13 cellular contexts compared by ENCODE assay signal in genomic region chr5:1316941-1317340, GRCh38. TPM values are rescaled to one million over a fixed set of nuclear protein-coding genes. Genes with fewer than 3 reads are reported as not detected.
DNase-seq lines count a peak whose midpoint lies in the region; ATAC-seq and TF ChIP-seq lines count a peak whose summit lies in the region.
"Had no signal": no experiment of that assay in that cellular context is flagged by ENCODE, and none has a peak within 500 bp of the region (broad histone marks: within the 10 kb centered on the region; RNA-seq: fewer than 3 reads in every experiment).

No MANE protein-coding gene starts in this region.

- H3K36me3 ChIP-seq in OCI-LY1 (ENCODE audit: insufficient read depth, low read length) (peaks cover 48% of the 10 kb centered on the region), body of pancreas (replicated peaks in 1 of 2; ENCODE audit: insufficient read depth in 1 of 2, low read depth in 2 of 2) (peaks cover 0 to 27% of the 10 kb centered on the region in 2 donors)

- POLR2A ChIA-PET in activated CD4-positive, alpha-beta T cell treated with anti-CD3 and anti-CD28 coated beads for 36 hours (lab: Charles Lee), result no interaction called here

- H3F3A ChIP-seq in OCI-LY1 (ENCODE audit: insufficient read depth, low read length), result peaks cover 18% of the 10 kb centered on the region

- 61 to 76% methylated on average over 3 of the region's 3 CpGs for WGBS in body of pancreas, 2 donors

- peak overlapping the region; percentile 79 for H3K4me2 ChIP-seq in OCI-LY1 (ENCODE audit: low read length)
- H3K4me2 ChIP-seq: SK-N-SH had no signal

- H3K79me2 ChIP-seq in OCI-LY1 (ENCODE audit: insufficient read depth, low read length), result no peaks in the 10 kb centered on the region

- TF ChIP-seq POLR2A in body of pancreas (IDR thresholded peaks at IDR 0.05), result no peak

- no peaks in the 10 kb centered on the region for H3K27me3 Mint-ChIP-seq in activated CD4-positive, alpha-beta T cell treated with anti-CD3 and anti-CD28 coated beads for 36 hours
- H3K27me3 Mint-ChIP-seq in stimulated activated memory B cell treated with anti-CD40 and anti-IgM and Interleukin-4, amounts not matched to agents 10 μg/mL and 1 μg/mL and 100 μg/mL, for 72 hours, result peaks cover 3% of the 10 kb centered on the region

- no peaks in the 10 kb centered on the region for H3K9me2 ChIP-seq in OCI-LY1 (ENCODE audit: low read depth, low read length)
- H3K9me2 ChIP-seq: SK-N-SH had no signal

- peaks cover 60% of the 10 kb centered on the region for H3K4me1 ChIP-seq in OCI-LY1 (ENCODE audit: insufficient read depth, low read length, severe bottlenecking)
- peaks cover 21% of the 10 kb centered on the region for H3K4me1 ChIP-seq in body of pancreas
- H3K4me1 ChIP-seq: testis had no signal

- no peak overlapping the region for H2AFZ ChIP-seq in OCI-LY1 (ENCODE audit: low read length)

- H3K27ac Mint-ChIP-seq in activated CD4-positive, alpha-beta T cell treated with anti-CD3 and anti-CD28 coated beads for 36 hours, result peak overlapping the region; percentile 89
- H3K27ac Mint-ChIP-seq in stimulated activated memory B cell treated with anti-CD40 and anti-IgM and Interleukin-4, amounts not matched to agents 10 μg/mL and 1 μg/mL and 100 μg/mL, for 72 hours, result peak overlapping the region; percentile 86

- H3K4me3 Mint-ChIP-seq in activated CD4-positive, alpha-beta T cell treated with anti-CD3 and anti-CD28 coated beads for 36 hours, result peak overlapping the region; percentile 49
- peak overlapping the region; percentile 66 for H3K4me3 Mint-ChIP-seq in stimulated activated memory B cell treated with anti-CD40 and anti-IgM and Interleukin-4, amounts not matched to agents 10 μg/mL and 1 μg/mL and 100 μg/mL, for 72 hours

- TF ChIP-seq CTCF in OCI-LY1 (IDR thresholded peaks at IDR 0.05; ENCODE audit: low read length) (no peak), body of pancreas (IDR thresholded peaks at IDR 0.05) (no peak)

- H3K27ac ChIP-seq in OCI-LY1 (ENCODE audit: low read depth, low read length, poor library complexity, severe bottlenecking), result peak overlapping the region; percentile 100
- peak overlapping the region in 3 of 4 donors; percentile 76 to 88 (median 81) for H3K27ac ChIP-seq in body of pancreas
- H3K27ac ChIP-seq: testis had no signal

- no peaks in the 10 kb centered on the region; the same call in 1 of the 2 replicates for H3K9me3 ChIP-seq in OCI-LY1 (ENCODE audit: low read length)
- no peaks in the 10 kb centered on the region for H3K9me3 ChIP-seq in body of pancreas
- H3K9me3 ChIP-seq: SK-N-SH, testis had no signal

- H3K4me3 ChIP-seq in OCI-LY1 (ENCODE audit: low read depth, low read length, poor library complexity, severe bottlenecking) (peak overlapping the region; percentile 54), body of pancreas (no peak overlapping the region)
- H3K4me3 ChIP-seq: testis had no signal

- CTCF ChIA-PET in activated CD4-positive, alpha-beta T cell treated with anti-CD3 and anti-CD28 coated beads for 36 hours (lab: Charles Lee), result interaction anchor here (0.7 kb wide), 1 partner anchor 10 kb away, joined by 3 read pairs; no protein-coding TSS in a partner anchor

- H3K36me3 Mint-ChIP-seq in activated CD4-positive, alpha-beta T cell treated with anti-CD3 and anti-CD28 coated beads for 36 hours (ENCODE audit: low read depth), result peaks cover 41% of the 10 kb centered on the region
- peaks cover 48% of the 10 kb centered on the region for H3K36me3 Mint-ChIP-seq in stimulated activated memory B cell treated with anti-CD40 and anti-IgM and Interleukin-4, amounts not matched to agents 10 μg/mL and 1 μg/mL and 100 μg/mL, for 72 hours

- no peak for ATAC-seq in activated CD4-positive, alpha-beta T cell treated with anti-CD3 and anti-CD28 coated beads for 36 hours
- ATAC-seq in body of pancreas, result no peak
- no peak for ATAC-seq in stimulated activated memory B cell treated with anti-CD40 and anti-IgM and Interleukin-4, amounts not matched to agents 10 μg/mL and 1 μg/mL and 100 μg/mL, for 72 hours
- ATAC-seq in GM18909 (IDR thresholded peaks at IDR 0.05; ENCODE audit: poor library complexity, unreplicated experiment), result no peak

- H4K20me1 ChIP-seq in OCI-LY1 (ENCODE audit: insufficient read depth, low read length), result no peaks in the 10 kb centered on the region

- peak overlapping the region; percentile 62 for H3K9ac ChIP-seq in OCI-LY1 (ENCODE audit: low read length)
- H3K9ac ChIP-seq: SK-N-SH had no signal

- H3K4me1 Mint-ChIP-seq in activated CD4-positive, alpha-beta T cell treated with anti-CD3 and anti-CD28 coated beads for 36 hours, result peaks cover 56% of the 10 kb centered on the region
- peaks cover 57% of the 10 kb centered on the region for H3K4me1 Mint-ChIP-seq in stimulated activated memory B cell treated with anti-CD40 and anti-IgM and Interleukin-4, amounts not matched to agents 10 μg/mL and 1 μg/mL and 100 μg/mL, for 72 hours

- H3K27me3 ChIP-seq in OCI-LY1 (ENCODE audit: insufficient read depth, low read length), result no peaks in the 10 kb centered on the region
- no peaks in the 10 kb centered on the region for H3K27me3 ChIP-seq in body of pancreas
- H3K27me3 ChIP-seq: testis had no signal

- intact Hi-C loops in activated CD4-positive, alpha-beta T cell treated with anti-CD3 and anti-CD28 coated beads for 36 hours (cut with DNase I, micrococcal nuclease), result loop anchor here in 1 of 2 experiments (1.0 to 10.0 kb wide), 3 partner anchors 23 to 478 kb away; partner anchors contain the start of genes CLPTM1L and MRPL36
- intact Hi-C loops in body of pancreas (cut with DNase I), result no loop called here

- no peak for DNase-seq in activated CD4-positive, alpha-beta T cell treated with anti-CD3 and anti-CD28 coated beads for 36 hours
- DNase-seq in activated CD4-positive, alpha-beta T cell treated with anti-CD3 and anti-CD28 coated beads for 1 hour, result no peak
- DNase-seq in body of pancreas (no peak), SIG-M5 (lab: John Stamatoyannopoulos, UW) (no peak), germinal center (ENCODE audit: low spot score) (no peak)
- DNase-seq: NCI-H226, SK-N-SH had no signal

- H3K9me3 Mint-ChIP-seq in activated CD4-positive, alpha-beta T cell treated with anti-CD3 and anti-CD28 coated beads for 36 hours (ENCODE audit: low read depth), result no peaks in the 10 kb centered on the region
- H3K9me3 Mint-ChIP-seq in stimulated activated memory B cell treated with anti-CD40 and anti-IgM and Interleukin-4, amounts not matched to agents 10 μg/mL and 1 μg/mL and 100 μg/mL, for 72 hours, result no peaks in the 10 kb centered on the region

RNA-seq across cellular contexts. Expression of gene TERT, which starts 22.1 kb away (rescaled TPM):
- 10 to 100 TPM in 1 of 2 experiments, 1 to 10 TPM in 1; 8.5 to 11.9 TPM for total RNA-seq in activated CD4-positive, alpha-beta T cell treated with anti-CD3 and anti-CD28 coated beads for 36 hours
- not detected for total RNA-seq in body of pancreas
- total RNA-seq: chondrocyte, osteoblast had no signal

RNA-seq across cellular contexts. Expression of gene CLPTM1L, which starts 28.0 kb away (rescaled TPM):
- 10 to 100 TPM; 62.1 to 62.2 TPM for total RNA-seq in activated CD4-positive, alpha-beta T cell treated with anti-CD3 and anti-CD28 coated beads for 36 hours
- total RNA-seq in body of pancreas, result 100 to 1,000 TPM in 1 of 2 donors, 10 to 100 TPM in 1; 91.3 to 109 TPM

Comparison
In these comparisons a context has a peak if more than half of its experiments do, and no peak if none do; other contexts are left out.
1. RNA of gene TERT, which starts 22.1 kb away (total RNA-seq): 8.5 to 11.9 TPM in activated CD4-positive, alpha-beta T cell treated with anti-CD3 and anti-CD28 coated beads for 36 hours; not detected in body of pancreas; every median in the first group is over 4 times any median in the second.